Comparison of ENCODE assay signal across 1 cellular context in the genomic region with DNA sequence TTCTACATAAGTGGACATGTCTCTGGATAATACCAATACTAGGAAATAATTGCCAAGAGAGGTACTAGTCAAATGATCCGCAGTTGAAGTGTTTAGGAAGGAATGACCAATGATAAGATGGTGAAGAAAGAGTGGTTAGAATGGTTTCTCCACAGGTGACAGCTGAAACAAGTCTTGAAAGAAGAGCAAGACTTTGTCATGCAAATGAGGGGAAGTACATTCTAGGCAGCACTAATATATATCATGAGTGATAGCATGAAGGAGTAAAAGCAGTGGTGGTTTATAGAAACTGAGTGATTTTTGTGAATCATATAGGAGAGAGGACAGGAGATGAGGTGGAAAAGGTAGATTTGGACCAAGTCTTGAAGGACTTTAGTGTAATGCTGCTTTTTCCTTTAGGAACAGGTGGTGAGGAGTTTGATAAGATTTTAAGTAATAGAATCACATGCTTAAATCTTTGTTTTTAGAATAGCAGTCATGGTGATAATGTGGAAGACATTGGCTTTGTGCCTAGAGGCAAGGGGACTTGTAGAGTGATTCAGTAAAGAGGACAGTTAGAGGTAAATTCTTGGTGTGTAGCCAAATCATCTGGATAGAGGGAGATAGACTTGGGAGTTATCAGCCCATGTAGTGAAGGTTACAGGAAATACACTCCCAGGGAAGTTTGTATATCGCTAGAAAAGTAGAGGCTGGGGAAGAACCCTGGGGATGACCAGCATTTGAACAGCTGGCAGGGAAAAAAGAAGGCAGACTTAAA.
TF ChIP-seq lines count a peak whose summit lies in the region.

No MANE protein-coding gene starts in this region.

TF ChIP-seq in K562, 482 proteins besides CTCF, POLR2A, EP300 and RAD21 (continued from another document and continues in another):
- TF ChIP-seq NCOA4 (IDR thresholded peaks at IDR 0.05; ENCODE audit: partially characterized antibody): no peak
- no peak for TF ChIP-seq ZKSCAN3 (CRISPR knock-in tag; IDR thresholded peaks at IDR 0.05)
- no peak for TF ChIP-seq CC2D1A (IDR thresholded peaks at IDR 0.05)
- TF ChIP-seq TAL1 (IDR thresholded peaks at IDR 0.05): peak; percentile 58
- TF ChIP-seq ZNF740 (CRISPR knock-in tag; IDR thresholded peaks at IDR 0.05): no peak
- TF ChIP-seq ZNF740 (tag; IDR thresholded peaks at IDR 0.05): no peak
- no peak for TF ChIP-seq ZNF507 (tag; conservative IDR thresholded peaks at IDR 0.05)
- no peak for TF ChIP-seq HBP1 (CRISPR knock-in tag; IDR thresholded peaks at IDR 0.05)
- TF ChIP-seq ZNF408 (CRISPR knock-in tag; IDR thresholded peaks at IDR 0.05; ENCODE audit: low read depth): no peak
- 0 out of 2 replicates have a peak, but pooled peaks have one; percentile 36 for TF ChIP-seq NBN (IDR thresholded peaks at IDR 0.05; ENCODE audit: low read depth)
- 0 out of 2 replicates have a peak, but pooled peaks have one; percentile 26 for TF ChIP-seq ADNP (tag; IDR thresholded peaks at IDR 0.05)
- TF ChIP-seq MYC (IDR thresholded peaks at IDR 0.05; ENCODE audit: low read depth, low read length): no peak
- TF ChIP-seq MYC (CRISPR knock-in tag; IDR thresholded peaks at IDR 0.05; ENCODE audit: borderline replicate concordance, low read depth): no peak
- no peak for TF ChIP-seq ATF1 (CRISPR knock-in tag; IDR thresholded peaks at IDR 0.05)
- no peak for TF ChIP-seq ATF1 (tag; IDR thresholded peaks at IDR 0.05)
- TF ChIP-seq SMARCB1 (IDR thresholded peaks at IDR 0.05; ENCODE audit: insufficient read length, low read depth): no peak
- TF ChIP-seq CTBP1 (IDR thresholded peaks at IDR 0.05; ENCODE audit: borderline replicate concordance): peak; percentile 76; the same call in 1 of the 2 replicates
- TF ChIP-seq CREBBP (IDR thresholded peaks at IDR 0.05; ENCODE audit: low read depth, low read length): no peak
- TF ChIP-seq NFE2 (IDR thresholded peaks at IDR 0.05; ENCODE audit: low read depth): peak; percentile 30; the same call in 1 of the 2 replicates
- TF ChIP-seq BCOR (IDR thresholded peaks at IDR 0.05): no peak
- TF ChIP-seq SMARCC2 (IDR thresholded peaks at IDR 0.05; ENCODE audit: low read depth): no peak
- TF ChIP-seq CBFA2T2 (conservative IDR thresholded peaks at IDR 0.05): peak; percentile 75
- TF ChIP-seq ZBED1 (IDR thresholded peaks at IDR 0.05): no peak
- no peak for TF ChIP-seq ZNF212 (CRISPR knock-in tag; IDR thresholded peaks at IDR 0.05)
- TF ChIP-seq HNRNPL (IDR thresholded peaks at IDR 0.05; ENCODE audit: low read depth, low read length): no peak
- no peak for TF ChIP-seq SETDB1 (IDR thresholded peaks at IDR 0.05; ENCODE audit: low read length)
- no peak for TF ChIP-seq RBBP5 (IDR thresholded peaks at IDR 0.05; ENCODE audit: borderline replicate concordance, insufficient read depth, low read length, poor library complexity, severe bottlenecking)
- no peak for TF ChIP-seq ARNT (IDR thresholded peaks at IDR 0.05)
- no peak for TF ChIP-seq ZNF347 (CRISPR knock-in tag; IDR thresholded peaks at IDR 0.05; ENCODE audit: low read depth)
- no peak for TF ChIP-seq ZNF77 (CRISPR knock-in tag; IDR thresholded peaks at IDR 0.05)
- TF ChIP-seq ATF7 (IDR thresholded peaks at IDR 0.05): 0 out of 2 replicates have a peak, but pooled peaks have one; percentile 17
- no peak for TF ChIP-seq ZNF174 (CRISPR knock-in tag; IDR thresholded peaks at IDR 0.05)
- peak; percentile 50 for TF ChIP-seq RFX1 (IDR thresholded peaks at IDR 0.05)
- peak; percentile 81 for TF ChIP-seq DACH1 (IDR thresholded peaks at IDR 0.05; ENCODE audit: partially characterized antibody)
- 0 out of 2 replicates have a peak, but pooled peaks have one; percentile 6 for TF ChIP-seq TEAD2 (tag; IDR thresholded peaks at IDR 0.05)
- TF ChIP-seq NR2C1 (IDR thresholded peaks at IDR 0.05): no peak
- no peak for TF ChIP-seq NR2C1 (tag; IDR thresholded peaks at IDR 0.05)
- no peak for TF ChIP-seq WHSC1 (IDR thresholded peaks at IDR 0.05; ENCODE audit: low read length)
- peak; percentile 16; the same call in 1 of the 2 replicates for TF ChIP-seq ESRRA (IDR thresholded peaks at IDR 0.05; ENCODE audit: borderline replicate concordance, low read depth)
- peak; percentile 48 for TF ChIP-seq TAF9B (IDR thresholded peaks at IDR 0.05; ENCODE audit: partially characterized antibody)
- TF ChIP-seq ZNF12 (CRISPR knock-in tag; IDR thresholded peaks at IDR 0.05): no peak
- peak; percentile 23; the same call in 1 of the 2 replicates for TF ChIP-seq JUND (IDR thresholded peaks at IDR 0.05; ENCODE audit: borderline replicate concordance, low read depth, low read length)
- TF ChIP-seq JUND (tag; IDR thresholded peaks at IDR 0.05; ENCODE audit: borderline replicate concordance, low read depth, low read length): 0 out of 3 replicates have a peak, but pooled peaks have one; percentile 18
- TF ChIP-seq, protein P1, sequence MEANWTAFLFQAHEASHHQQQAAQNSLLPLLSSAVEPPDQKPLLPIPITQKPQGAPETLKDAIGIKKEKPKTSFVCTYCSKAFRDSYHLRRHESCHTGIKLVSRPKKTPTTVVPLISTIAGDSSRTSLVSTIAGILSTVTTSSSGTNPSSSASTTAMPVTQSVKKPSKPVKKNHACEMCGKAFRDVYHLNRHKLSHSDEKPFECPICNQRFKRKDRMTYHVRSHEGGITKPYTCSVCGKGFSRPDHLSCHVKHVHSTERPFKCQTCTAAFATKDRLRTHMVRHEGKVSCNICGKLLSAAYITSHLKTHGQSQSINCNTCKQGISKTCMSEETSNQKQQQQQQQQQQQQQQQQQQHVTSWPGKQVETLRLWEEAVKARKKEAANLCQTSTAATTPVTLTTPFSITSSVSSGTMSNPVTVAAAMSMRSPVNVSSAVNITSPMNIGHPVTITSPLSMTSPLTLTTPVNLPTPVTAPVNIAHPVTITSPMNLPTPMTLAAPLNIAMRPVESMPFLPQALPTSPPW (CRISPR knock-in tag; IDR thresholded peaks at IDR 0.05): no peak
- TF ChIP-seq, protein P2, sequence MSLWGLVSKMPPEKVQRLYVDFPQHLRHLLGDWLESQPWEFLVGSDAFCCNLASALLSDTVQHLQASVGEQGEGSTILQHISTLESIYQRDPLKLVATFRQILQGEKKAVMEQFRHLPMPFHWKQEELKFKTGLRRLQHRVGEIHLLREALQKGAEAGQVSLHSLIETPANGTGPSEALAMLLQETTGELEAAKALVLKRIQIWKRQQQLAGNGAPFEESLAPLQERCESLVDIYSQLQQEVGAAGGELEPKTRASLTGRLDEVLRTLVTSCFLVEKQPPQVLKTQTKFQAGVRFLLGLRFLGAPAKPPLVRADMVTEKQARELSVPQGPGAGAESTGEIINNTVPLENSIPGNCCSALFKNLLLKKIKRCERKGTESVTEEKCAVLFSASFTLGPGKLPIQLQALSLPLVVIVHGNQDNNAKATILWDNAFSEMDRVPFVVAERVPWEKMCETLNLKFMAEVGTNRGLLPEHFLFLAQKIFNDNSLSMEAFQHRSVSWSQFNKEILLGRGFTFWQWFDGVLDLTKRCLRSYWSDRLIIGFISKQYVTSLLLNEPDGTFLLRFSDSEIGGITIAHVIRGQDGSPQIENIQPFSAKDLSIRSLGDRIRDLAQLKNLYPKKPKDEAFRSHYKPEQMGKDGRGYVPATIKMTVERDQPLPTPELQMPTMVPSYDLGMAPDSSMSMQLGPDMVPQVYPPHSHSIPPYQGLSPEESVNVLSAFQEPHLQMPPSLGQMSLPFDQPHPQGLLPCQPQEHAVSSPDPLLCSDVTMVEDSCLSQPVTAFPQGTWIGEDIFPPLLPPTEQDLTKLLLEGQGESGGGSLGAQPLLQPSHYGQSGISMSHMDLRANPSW (CRISPR knock-in tag; IDR thresholded peaks at IDR 0.05): no peak
- no peak for TF ChIP-seq ZNF3 (CRISPR knock-in tag; IDR thresholded peaks at IDR 0.05)
- TF ChIP-seq CREB3L1 (IDR thresholded peaks at IDR 0.05; ENCODE audit: borderline replicate concordance, low read depth): no peak
- no peak for TF ChIP-seq AFF1 (IDR thresholded peaks at IDR 0.05; ENCODE audit: low read depth in 1 of 2, partially characterized antibody in 2 of 2)
- peak in 1 of 2 experiments; percentile 13; a peak in 1 of 4 replicates for TF ChIP-seq TRIM24 (IDR thresholded peaks at IDR 0.05)
- no peak for TF ChIP-seq SMAD1 (IDR thresholded peaks at IDR 0.05; ENCODE audit: low read depth, low read length, partially characterized antibody)
- TF ChIP-seq, protein P3, sequence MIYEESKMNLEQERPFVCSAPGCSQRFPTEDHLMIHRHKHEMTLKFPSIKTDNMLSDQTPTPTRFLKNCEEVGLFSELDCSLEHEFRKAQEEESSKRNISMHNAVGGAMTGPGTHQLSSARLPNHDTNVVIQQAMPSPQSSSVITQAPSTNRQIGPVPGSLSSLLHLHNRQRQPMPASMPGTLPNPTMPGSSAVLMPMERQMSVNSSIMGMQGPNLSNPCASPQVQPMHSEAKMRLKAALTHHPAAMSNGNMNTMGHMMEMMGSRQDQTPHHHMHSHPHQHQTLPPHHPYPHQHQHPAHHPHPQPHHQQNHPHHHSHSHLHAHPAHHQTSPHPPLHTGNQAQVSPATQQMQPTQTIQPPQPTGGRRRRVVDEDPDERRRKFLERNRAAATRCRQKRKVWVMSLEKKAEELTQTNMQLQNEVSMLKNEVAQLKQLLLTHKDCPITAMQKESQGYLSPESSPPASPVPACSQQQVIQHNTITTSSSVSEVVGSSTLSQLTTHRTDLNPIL (CRISPR knock-in tag; IDR thresholded peaks at IDR 0.05): no peak
- TF ChIP-seq ZEB2 (IDR thresholded peaks at IDR 0.05): peak; percentile 93
- peak; percentile 56 for TF ChIP-seq FOSL1 (tag; conservative IDR thresholded peaks at IDR 0.05)
- TF ChIP-seq, protein P4, sequence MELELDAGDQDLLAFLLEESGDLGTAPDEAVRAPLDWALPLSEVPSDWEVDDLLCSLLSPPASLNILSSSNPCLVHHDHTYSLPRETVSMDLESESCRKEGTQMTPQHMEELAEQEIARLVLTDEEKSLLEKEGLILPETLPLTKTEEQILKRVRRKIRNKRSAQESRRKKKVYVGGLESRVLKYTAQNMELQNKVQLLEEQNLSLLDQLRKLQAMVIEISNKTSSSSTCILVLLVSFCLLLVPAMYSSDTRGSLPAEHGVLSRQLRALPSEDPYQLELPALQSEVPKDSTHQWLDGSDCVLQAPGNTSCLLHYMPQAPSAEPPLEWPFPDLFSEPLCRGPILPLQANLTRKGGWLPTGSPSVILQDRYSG (tag; conservative IDR thresholded peaks at IDR 0.05; ENCODE audit: low read depth): no peak
